In the genomic region with DNA sequence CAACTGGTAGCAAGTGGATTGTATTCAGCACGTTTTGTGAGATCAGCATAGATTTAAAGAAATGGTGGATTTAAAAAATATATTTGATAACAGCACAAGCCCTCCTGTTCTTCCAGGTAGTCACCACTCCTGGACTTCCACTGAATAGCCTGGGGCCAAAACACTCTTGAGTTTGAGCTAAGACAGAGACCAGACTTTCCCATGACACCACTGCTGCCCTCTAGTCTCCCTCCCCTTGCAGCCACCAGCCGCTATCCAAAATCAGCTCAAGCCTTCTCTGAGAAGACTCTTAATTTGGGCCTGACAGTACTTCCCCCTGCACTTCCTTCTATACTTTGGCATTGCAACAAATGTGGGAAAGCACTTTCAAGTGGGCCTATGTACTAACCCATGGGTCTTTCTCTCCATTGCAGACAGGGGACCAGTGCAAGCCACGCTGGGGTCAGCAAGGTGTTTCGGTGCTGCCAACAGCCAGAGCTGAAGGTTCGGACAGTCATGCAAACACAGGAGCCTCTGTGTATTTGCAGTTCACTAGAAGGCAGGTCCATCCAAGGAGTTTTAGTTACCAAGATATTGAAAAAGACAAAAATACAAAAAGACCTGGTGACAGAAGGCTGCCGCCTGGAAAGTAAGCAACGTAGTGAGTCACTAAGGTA, we compare ENCODE assay signal across 16 cellular contexts. TPM values are rescaled to one million over a fixed set of nuclear protein-coding genes. Genes with fewer than 3 reads are reported as not detected.
DNase-seq lines count a peak whose midpoint lies in the region; ATAC-seq and TF ChIP-seq lines count a peak whose summit lies in the region.
"Had no signal": no experiment of that assay in that cellular context is flagged by ENCODE, and none has a peak within 500 bp of the region (broad histone marks: within the 10 kb centered on the region; RNA-seq: fewer than 3 reads in every experiment).

No MANE protein-coding gene starts in this region.

- intact Hi-C loops in right lobe of liver (cut with DNase I) = no loop called here
- intact Hi-C loops in CD8-positive, alpha-beta T cell (cut with DNase I, micrococcal nuclease) = no loop called here

- no peak overlapping the region for H3K4me2 ChIP-seq in GM23338
- H3K4me2 ChIP-seq in hepatocyte = no peak overlapping the region
- H3K4me2 ChIP-seq: A549 had no signal

- H3K27ac ChIP-seq in GM23338 (ENCODE audit: low read depth) = no peak overlapping the region
- peak overlapping the region; percentile 94 for H3K27ac ChIP-seq in hepatocyte
- peak overlapping the region in 1 of 3 donors; percentile 44 for H3K27ac ChIP-seq in right lobe of liver
- H3K27ac ChIP-seq in CD8-positive, alpha-beta T cell (ENCODE audit: low read depth, low read length) = no peak overlapping the region
- H3K27ac ChIP-seq: A549 had no signal

- TF ChIP-seq POLR2A in right lobe of liver (IDR thresholded peaks at IDR 0.05) = no peak

- H3K27me3 Mint-ChIP-seq in GM23338 (ENCODE audit: insufficient read depth, low read depth, poor library complexity) = peaks cover 2% of the 10 kb centered on the region
- H3K27me3 Mint-ChIP-seq in CD8-positive, alpha-beta T cell (ENCODE audit: low read depth) = peaks cover 2% of the 10 kb centered on the region

- H3K4me3 Mint-ChIP-seq in GM23338 = no peak overlapping the region
- no peak overlapping the region for H3K4me3 Mint-ChIP-seq in CD8-positive, alpha-beta T cell
- H3K4me3 Mint-ChIP-seq: CD14-positive monocyte, H9 had no signal

- H3K36me3 Mint-ChIP-seq in GM23338 (ENCODE audit: low read depth) = no peaks in the 10 kb centered on the region
- H3K36me3 Mint-ChIP-seq in CD8-positive, alpha-beta T cell = no peaks in the 10 kb centered on the region
- H3K36me3 Mint-ChIP-seq: CD14-positive monocyte had no signal

- H3K79me2 ChIP-seq in GM23338 (replicated peaks; ENCODE audit: insufficient read depth) = no peaks in the 10 kb centered on the region
- no peaks in the 10 kb centered on the region for H3K79me2 ChIP-seq in hepatocyte

- H3F3A ChIP-seq in GM23338 (replicated peaks; ENCODE audit: low read depth) = no peaks in the 10 kb centered on the region

- TF ChIP-seq CTCF in GM23338 (conservative IDR thresholded peaks at IDR 0.05; ENCODE audit: low read depth in 2 of 2) (no peak), hepatocyte (IDR thresholded peaks at IDR 0.05; ENCODE audit: poor library complexity) (no peak), right lobe of liver (IDR thresholded peaks at IDR 0.05) (no peak)
- no peak for TF ChIP-seq CTCF in CD8-positive, alpha-beta T cell (IDR thresholded peaks at IDR 0.05)

- no peak overlapping the region for H3K27ac Mint-ChIP-seq in GM23338
- no peak overlapping the region for H3K27ac Mint-ChIP-seq in CD8-positive, alpha-beta T cell
- H3K27ac Mint-ChIP-seq: H9 had no signal

- CTCF ChIA-PET in CD8-positive, alpha-beta T cell (lab: Charles Lee) = no interaction called here

- H3K4me1 Mint-ChIP-seq in GM23338 = peaks cover 3% of the 10 kb centered on the region; the same call in 2 of the 3 replicates
- no peaks in the 10 kb centered on the region for H3K4me1 Mint-ChIP-seq in CD8-positive, alpha-beta T cell (ENCODE audit: low read depth)
- H3K4me1 Mint-ChIP-seq: CD14-positive monocyte, H9 had no signal

- ATAC-seq in GM23338 (no peak), right lobe of liver (peak in 3 of 4 donors; percentile 23 to 67 (median 34))
- ATAC-seq in CD8-positive, alpha-beta T cell = no peak
- ATAC-seq: A549, GM12878 had no signal

- H3K9me3 ChIP-seq in hepatocyte (ENCODE audit: low read depth) (no peaks in the 10 kb centered on the region), right lobe of liver (no peaks in the 10 kb centered on the region)
- H3K9me3 ChIP-seq in CD8-positive, alpha-beta T cell (ENCODE audit: low read length) = no peaks in the 10 kb centered on the region
- H3K9me3 ChIP-seq: A549 had no signal

- H2AFZ ChIP-seq in GM23338 (no peak overlapping the region), hepatocyte (no peak overlapping the region)

- no peaks in the 10 kb centered on the region for H3K4me1 ChIP-seq in GM23338 (ENCODE audit: insufficient read depth)
- no peaks in the 10 kb centered on the region for H3K4me1 ChIP-seq in hepatocyte (ENCODE audit: insufficient read depth)
- H3K4me1 ChIP-seq in right lobe of liver = peaks cover 0 to 13% (median 0%) of the 10 kb centered on the region in 4 donors
- no peaks in the 10 kb centered on the region for H3K4me1 ChIP-seq in CD8-positive, alpha-beta T cell (ENCODE audit: insufficient read depth, low read length)
- H3K4me1 ChIP-seq: A549 had no signal

- H3K36me3 ChIP-seq in GM23338 (ENCODE audit: insufficient read depth) (no peaks in the 10 kb centered on the region), hepatocyte (replicated peaks; ENCODE audit: insufficient read depth, low read depth) (no peaks in the 10 kb centered on the region), right lobe of liver (no peaks in the 10 kb centered on the region)
- no peaks in the 10 kb centered on the region for H3K36me3 ChIP-seq in CD8-positive, alpha-beta T cell (ENCODE audit: insufficient read depth, low read length)

- H3K4me3 ChIP-seq in GM23338 (no peak overlapping the region), hepatocyte (no peak overlapping the region), right lobe of liver (no peak overlapping the region)
- H3K4me3 ChIP-seq in CD8-positive, alpha-beta T cell (ENCODE audit: low read depth, low read length) = no peak overlapping the region
- H3K4me3 ChIP-seq: A549, GM12878 had no signal

- POLR2A ChIA-PET in CD8-positive, alpha-beta T cell (lab: Charles Lee) = no interaction called here

- no peaks in the 10 kb centered on the region for H3K9me3 Mint-ChIP-seq in GM23338
- no peaks in the 10 kb centered on the region for H3K9me3 Mint-ChIP-seq in CD8-positive, alpha-beta T cell
- H3K9me3 Mint-ChIP-seq: CD14-positive monocyte had no signal

- WGBS in hepatocyte (ENCODE audit: low lambda C conversion rate, missing lambda C conversion rate) = 74% methylated on average over 7 of the region's 7 CpGs
- 70% methylated on average over 7 of the region's 7 CpGs for WGBS in right lobe of liver (ENCODE audit: insufficient coverage, low coverage, low lambda C conversion rate, missing lambda C conversion rate)

- H3K9me2 ChIP-seq in GM23338 (ENCODE audit: insufficient read depth) (no peaks in the 10 kb centered on the region), hepatocyte (replicated peaks; ENCODE audit: insufficient read depth) (no peaks in the 10 kb centered on the region)

- DNase-seq in GM23338 (ENCODE audit: low spot score) = peak; percentile 3
- no peak for DNase-seq in hepatocyte (ENCODE audit: low spot score)
- DNase-seq in right lobe of liver = no peak
- DNase-seq in CD1c-positive myeloid dendritic cell (ENCODE audit: extremely low spot score) = no peak
- DNase-seq in CD8-positive, alpha-beta T cell = no peak
- DNase-seq in NCI-H2196 (lab: John Stamatoyannopoulos, UW; ENCODE audit: unreplicated experiment) = no peak
- no peak for DNase-seq in NCI-H2171 treated with DMSO at 0.1 percent for 48 hours (lab: John Stamatoyannopoulos, UW)
- DNase-seq: Calu3, DMS 273 treated with DMSO at 0.1 percent for 48 hours, GOT3, H9, IMR-90 had no signal

- H3K27me3 ChIP-seq in GM23338 (ENCODE audit: insufficient read depth) = no peaks in the 10 kb centered on the region
- no peaks in the 10 kb centered on the region for H3K27me3 ChIP-seq in hepatocyte
- peaks cover 0 to 6% of the 10 kb centered on the region in 2 donors for H3K27me3 ChIP-seq in right lobe of liver
- H3K27me3 ChIP-seq in CD8-positive, alpha-beta T cell (ENCODE audit: insufficient read depth, low read length) = no peaks in the 10 kb centered on the region

- H4K20me1 ChIP-seq in GM23338 (replicated peaks; ENCODE audit: insufficient read depth) (no peaks in the 10 kb centered on the region), hepatocyte (ENCODE audit: insufficient read depth, poor library complexity, severe bottlenecking) (no peaks in the 10 kb centered on the region)

TF ChIP-seq in GM23338, 12 proteins besides CTCF, POLR2A, EP300 and RAD21:
- no peak for TF ChIP-seq JUNB (IDR thresholded peaks at IDR 0.05; ENCODE audit: unreplicated experiment)
- no peak for TF ChIP-seq ZNF114 (CRISPR knock-in tag; IDR thresholded peaks at IDR 0.05)
- TF ChIP-seq EZH2phosphoT487 (IDR thresholded peaks at IDR 0.05; ENCODE audit: unreplicated experiment) = no peak
- no peak for TF ChIP-seq POLR2AphosphoS5 (IDR thresholded peaks at IDR 0.05; ENCODE audit: low read depth)
- no peak for TF ChIP-seq STAT1 (IDR thresholded peaks at IDR 0.05; ENCODE audit: unreplicated experiment)
- no peak for TF ChIP-seq ZNF331 (CRISPR knock-in tag; IDR thresholded peaks at IDR 0.05; ENCODE audit: low read depth)

RNA-seq across cellular contexts. Expression of a gene that starts 40.5 kb away (rescaled TPM):
- total RNA-seq in GM23338 (2014; rRNA removed; shearing (Covaris generic)) = 10.8 and 10.9 TPM in 2 replicates
- polyA plus RNA-seq in GM23338 (2016; fragmentation: Nextera tagmentation; extraction: Ambion mirVana) = 4.5 and 5.9 TPM in 2 replicates
- total RNA-seq in hepatocyte = 44.9 and 49.4 TPM in 2 replicates
- polyA plus RNA-seq in hepatocyte = 12.3 and 18.5 TPM in 2 replicates
- 1 to 10 TPM; 1.2 to 3.2 (median 1.8) TPM for total RNA-seq in right lobe of liver
- under 1 TPM; 0.50 to 0.54 TPM for total RNA-seq in CD8-positive, alpha-beta T cell
- total RNA-seq: G401 had no signal

Comparison
In these comparisons a context has a peak if more than half of its experiments do, and no peak if none do; other contexts are left out.
1. ATAC-seq: peak in right lobe of liver (3 of 4); none in GM23338 (single experiment) and CD8-positive, alpha-beta T cell (single experiment).